10 cellular contexts compared by ENCODE assay signal in genomic region chrX:153667281-153667831, GRCh38. TPM values are rescaled to one million over a fixed set of nuclear protein-coding genes. Genes with fewer than 3 reads are reported as not detected.
DNase-seq lines count a peak whose midpoint lies in the region; ATAC-seq lines count a peak whose summit lies in the region.
"Had no signal": no experiment of that assay in that cellular context is flagged by ENCODE, and none has a peak within 500 bp of the region (broad histone marks: within the 10 kb centered on the region; RNA-seq: fewer than 3 reads in every experiment).

No MANE protein-coding gene starts in this region.

- H2BK120ac ChIP-seq in neuronal stem cell (ENCODE audit: low read depth, low read length): no peak overlapping the region

- H3K4me1 Mint-ChIP-seq in T-helper 1 cell treated with Interleukin-12 subunit alpha and Interleukin-12 subunit beta and Interleukin-4 antibody, amounts not matched to agents 30 μg/mL and 1 μg/mL, for 36 hours (ENCODE audit: low read depth): peaks cover 7% of the 10 kb centered on the region
- peaks cover 0 to 5% (median 4%) of the 10 kb centered on the region in 3 donors for H3K4me1 Mint-ChIP-seq in IgD-negative memory B cell
- peaks cover 8% of the 10 kb centered on the region for H3K4me1 Mint-ChIP-seq in central memory CD8-positive, alpha-beta T cell

- H3K4ac ChIP-seq in neuronal stem cell (ENCODE audit: low read length): no peak overlapping the region

- no peak overlapping the region for H3K23ac ChIP-seq in neuronal stem cell (ENCODE audit: low read depth, low read length, poor library complexity)

- peaks cover 0 to 11% (median 0%) of the 10 kb centered on the region in 3 experiments for H3K27me3 ChIP-seq in neuronal stem cell (ENCODE audit: control insufficient read depth in 3 of 3, insufficient read depth in 3 of 3, low read depth in 1 of 3, low read length in 3 of 3)

- H3K9me3 Mint-ChIP-seq in T-helper 1 cell treated with Interleukin-12 subunit alpha and Interleukin-12 subunit beta and Interleukin-4 antibody, amounts not matched to agents 30 μg/mL and 1 μg/mL, for 36 hours: no peaks in the 10 kb centered on the region
- peaks cover 0 to 3% (median 0%) of the 10 kb centered on the region in 3 donors for H3K9me3 Mint-ChIP-seq in IgD-negative memory B cell
- no peaks in the 10 kb centered on the region for H3K9me3 Mint-ChIP-seq in central memory CD8-positive, alpha-beta T cell

- H3K4me1 ChIP-seq in neuronal stem cell (ENCODE audit: control insufficient read depth in 2 of 2, insufficient read depth in 1 of 2, low read depth in 1 of 2, low read length in 2 of 2): no peaks in the 10 kb centered on the region
- H3K4me1 ChIP-seq: left lung had no signal

- no peak overlapping the region for H2BK5ac ChIP-seq in neuronal stem cell (ENCODE audit: low read length)

- no CpG with 5 or more reads among the region's 9 CpGs for WGBS in neuronal stem cell (ENCODE audit: extremely low coverage in 2 of 2, insufficient read length in 2 of 2, insufficient replicate concordance in 1 of 2), 2 donors

- H3K4me2 ChIP-seq in neuronal stem cell (ENCODE audit: insufficient read depth, low read length, poor library complexity, severe bottlenecking): no peak overlapping the region

- no peaks in the 10 kb centered on the region for H3K36me3 ChIP-seq in neuronal stem cell (replicated peaks in 1 of 2; ENCODE audit: control insufficient read depth in 2 of 2, insufficient read depth in 2 of 2, low read length in 2 of 2)
- H3K36me3 ChIP-seq: esophagus squamous epithelium, left lung had no signal

- H4K8ac ChIP-seq in neuronal stem cell (ENCODE audit: low read depth, low read length): no peak overlapping the region

- peak overlapping the region; percentile 31 for H3K14ac ChIP-seq in neuronal stem cell (ENCODE audit: low read length)

- H3K36me3 Mint-ChIP-seq in T-helper 1 cell treated with Interleukin-12 subunit alpha and Interleukin-12 subunit beta and Interleukin-4 antibody, amounts not matched to agents 30 μg/mL and 1 μg/mL, for 36 hours (ENCODE audit: low read depth): no peaks in the 10 kb centered on the region
- no peaks in the 10 kb centered on the region for H3K36me3 Mint-ChIP-seq in IgD-negative memory B cell
- H3K36me3 Mint-ChIP-seq in central memory CD8-positive, alpha-beta T cell (ENCODE audit: insufficient read depth): no peaks in the 10 kb centered on the region

- H2BK15ac ChIP-seq in neuronal stem cell (ENCODE audit: low read length): no peak overlapping the region

- no peak overlapping the region for H4K91ac ChIP-seq in neuronal stem cell (ENCODE audit: low read depth, low read length, poor library complexity)

- H3K18ac ChIP-seq in neuronal stem cell (ENCODE audit: low read length): no peak overlapping the region

- no peak overlapping the region for H3K27ac Mint-ChIP-seq in T-helper 1 cell treated with Interleukin-12 subunit alpha and Interleukin-12 subunit beta and Interleukin-4 antibody, amounts not matched to agents 30 μg/mL and 1 μg/mL, for 36 hours
- peak overlapping the region in 1 of 3 donors; percentile 60 for H3K27ac Mint-ChIP-seq in IgD-negative memory B cell
- peak overlapping the region; percentile 38 for H3K27ac Mint-ChIP-seq in central memory CD8-positive, alpha-beta T cell (ENCODE audit: low read depth)

- no peak overlapping the region for H2AK5ac ChIP-seq in neuronal stem cell (ENCODE audit: low read depth, low read length)

- no peak overlapping the region for H3K27ac ChIP-seq in neuronal stem cell (replicated peaks; ENCODE audit: low read length)
- H3K27ac ChIP-seq: left lung had no signal

- H3K9ac ChIP-seq in neuronal stem cell (ENCODE audit: low read depth, low read length, poor library complexity): no peak overlapping the region

- no peak for DNase-seq in T-helper 1 cell
- DNase-seq in central memory CD8-positive, alpha-beta T cell (ENCODE audit: low spot score in 2 of 2): no peak
- no peak for DNase-seq in neuronal stem cell (ENCODE audit: low spot score)
- DNase-seq in AG08395 (ENCODE audit: low spot score): no peak
- no peak for DNase-seq in NCI-H2107 (lab: John Stamatoyannopoulos, UW)
- DNase-seq: esophagus squamous epithelium had no signal

- H2AFZ ChIP-seq in neuronal stem cell (ENCODE audit: low read length): peak overlapping the region; percentile 67

- H3K4me3 ChIP-seq in neuronal stem cell (ENCODE audit: low read length in 2 of 2): peak overlapping the region; percentile 27 to 59
- H3K4me3 ChIP-seq: left lung had no signal

- H3K79me1 ChIP-seq in neuronal stem cell (ENCODE audit: low read depth, low read length): no peaks in the 10 kb centered on the region

- H3K9me3 ChIP-seq in neuronal stem cell (replicated peaks in 1 of 2; ENCODE audit: control insufficient read depth in 2 of 2, insufficient read depth in 1 of 2, low read depth in 1 of 2, low read length in 2 of 2): no peaks in the 10 kb centered on the region
- H3K9me3 ChIP-seq: esophagus squamous epithelium, left lung had no signal

- peaks cover 24% of the 10 kb centered on the region for H3K27me3 Mint-ChIP-seq in T-helper 1 cell treated with Interleukin-12 subunit alpha and Interleukin-12 subunit beta and Interleukin-4 antibody, amounts not matched to agents 30 μg/mL and 1 μg/mL, for 36 hours (ENCODE audit: low read depth)
- H3K27me3 Mint-ChIP-seq in IgD-negative memory B cell: peaks cover 2% of the 10 kb centered on the region
- peaks cover 20% of the 10 kb centered on the region for H3K27me3 Mint-ChIP-seq in central memory CD8-positive, alpha-beta T cell

- peak overlapping the region; percentile 76 for H3K4me3 Mint-ChIP-seq in T-helper 1 cell treated with Interleukin-12 subunit alpha and Interleukin-12 subunit beta and Interleukin-4 antibody, amounts not matched to agents 30 μg/mL and 1 μg/mL, for 36 hours
- peak overlapping the region in 3 of 4 donors; percentile 58 to 89 (median 74) for H3K4me3 Mint-ChIP-seq in IgD-negative memory B cell
- peak overlapping the region; percentile 71 for H3K4me3 Mint-ChIP-seq in central memory CD8-positive, alpha-beta T cell

- H2BK12ac ChIP-seq in neuronal stem cell (ENCODE audit: low read length): no peak overlapping the region

- no peak for ATAC-seq in central memory CD8-positive, alpha-beta T cell (replicated peaks; ENCODE audit: extremely low read depth, poor library complexity, severe bottlenecking)
- no peak for ATAC-seq in HG03135 (IDR thresholded peaks at IDR 0.05; ENCODE audit: unreplicated experiment)

RNA-seq across cellular contexts. Expression of gene PNCK, which starts 6.3 kb away (rescaled TPM):
- polyA plus RNA-seq in IgD-negative memory B cell: not detected
- polyA plus RNA-seq in neuronal stem cell (2013, experiment 1 of 2): 20.3 TPM
- polyA plus RNA-seq in neuronal stem cell (2013, experiment 2 of 2): 20.9 TPM

RNA-seq across cellular contexts. Expression of gene DUSP9, which starts 20.4 kb away (rescaled TPM):
- not detected for polyA plus RNA-seq in IgD-negative memory B cell
- 1.5 TPM for polyA plus RNA-seq in neuronal stem cell (2013, experiment 1 of 2)
- polyA plus RNA-seq in neuronal stem cell (2013, experiment 2 of 2): 1.4 TPM

RNA-seq across cellular contexts. Expression of gene SLC6A8, which starts 20.4 kb away (rescaled TPM):
- polyA plus RNA-seq in IgD-negative memory B cell: 0.08 TPM
- polyA plus RNA-seq in neuronal stem cell (2013, experiment 1 of 2): 122 TPM
- polyA plus RNA-seq in neuronal stem cell (2013, experiment 2 of 2): 123 TPM

RNA-seq across cellular contexts. Expression of gene BCAP31, which starts 56.8 kb away (rescaled TPM):
- 254 TPM for polyA plus RNA-seq in IgD-negative memory B cell
- 53.3 TPM for polyA plus RNA-seq in neuronal stem cell (2013, experiment 1 of 2)
- polyA plus RNA-seq in neuronal stem cell (2013, experiment 2 of 2): 53.2 TPM

RNA-seq across cellular contexts. Expression of gene ABCD1, which starts 57.3 kb away (rescaled TPM):
- 3.6 TPM for polyA plus RNA-seq in IgD-negative memory B cell
- polyA plus RNA-seq in neuronal stem cell (2013, experiment 1 of 2): 4.4 TPM
- 4.2 TPM for polyA plus RNA-seq in neuronal stem cell (2013, experiment 2 of 2)
